Comparison of ENCODE assay signal across 9 cellular contexts in genomic region chr4:185128272-185129119, GRCh38. TPM values are rescaled to one million over a fixed set of nuclear protein-coding genes. Genes with fewer than 3 reads are reported as not detected.
DNase-seq lines count a peak whose midpoint lies in the region; ATAC-seq and TF ChIP-seq lines count a peak whose summit lies in the region.
"Had no signal": no experiment of that assay in that cellular context is flagged by ENCODE, and none has a peak within 500 bp of the region (broad histone marks: within the 10 kb centered on the region; RNA-seq: fewer than 3 reads in every experiment).

No MANE protein-coding gene starts in this region.

- H3K4me3 ChIP-seq in choroid plexus epithelial cell (ENCODE audit: low read depth, low read length) (peak overlapping the region; percentile 59), liver (ENCODE audit: low read depth in 1 of 3, low read length in 3 of 3) (peak overlapping the region; percentile 32 to 68 (median 59)), stomach smooth muscle (ENCODE audit: low read length in 2 of 2) (peak overlapping the region; percentile 70 to 82)

- peaks cover 1 to 19% (median 12%) of the 10 kb centered on the region in 4 donors for H3K4me1 ChIP-seq in liver (ENCODE audit: control insufficient read depth in 4 of 4, insufficient read depth in 4 of 4, low read length in 3 of 4)
- H3K4me1 ChIP-seq in stomach smooth muscle (ENCODE audit: control insufficient read depth, insufficient read depth, low read length): peaks cover 18% of the 10 kb centered on the region

- H3K27me3 ChIP-seq in liver (ENCODE audit: control insufficient read depth in 4 of 4, insufficient read depth in 4 of 4, low read length in 3 of 4): no peaks in the 10 kb centered on the region
- no peaks in the 10 kb centered on the region for H3K27me3 ChIP-seq in stomach smooth muscle (ENCODE audit: control insufficient read depth in 1 of 2, insufficient read depth in 2 of 2, low read length in 2 of 2)

- H3K27ac ChIP-seq in liver (ENCODE audit: low read depth in 1 of 2, low read length in 2 of 2) (peak overlapping the region in 1 of 2 donors; percentile 20), stomach smooth muscle (ENCODE audit: low read length) (peak overlapping the region; percentile 58)
- H3K27ac ChIP-seq: KMS-11 had no signal

- DNase-seq in COR-L47 (lab: John Stamatoyannopoulos, UW): peak; percentile 9
- DNase-seq in SW480 (ENCODE audit: low spot score): peak; percentile 23
- DNase-seq in choroid plexus epithelial cell (ENCODE audit: low read depth): peak; percentile 14
- DNase-seq in GDM1 (lab: John Stamatoyannopoulos, UW): no peak
- no peak for DNase-seq in HCEC 1CT

- WGBS in liver: 5% methylated on average over 74 of the region's 74 CpGs

- H3K36me3 ChIP-seq in liver (ENCODE audit: control insufficient read depth in 4 of 4, insufficient read depth in 3 of 4, low read depth in 1 of 4, low read length in 3 of 4) (no peaks in the 10 kb centered on the region), stomach smooth muscle (ENCODE audit: control insufficient read depth in 2 of 2, insufficient read depth in 2 of 2, low read length in 2 of 2) (no peaks in the 10 kb centered on the region)

- H3K9ac ChIP-seq in liver (ENCODE audit: low read depth in 1 of 2, low read length in 2 of 2): peak overlapping the region in 1 of 2 donors; percentile 38
- peak overlapping the region; percentile 41 to 64 for H3K9ac ChIP-seq in stomach smooth muscle (ENCODE audit: low read length in 2 of 2)
- H3K9ac ChIP-seq: KMS-11 had no signal

- no peak for TF ChIP-seq RAD21 in liver (IDR thresholded peaks at IDR 0.05)

- peak; percentile 66 for ATAC-seq in GM21515 (IDR thresholded peaks at IDR 0.05; ENCODE audit: unreplicated experiment)

- no peak for TF ChIP-seq CTCF in choroid plexus epithelial cell (conservative IDR thresholded peaks at IDR 0.05; ENCODE audit: low read depth, low read length)
- TF ChIP-seq CTCF in liver (IDR thresholded peaks at IDR 0.05; ENCODE audit: low read depth, low read length, missing input control): no peak

- H3K9me3 ChIP-seq in liver (ENCODE audit: control insufficient read depth in 4 of 4, low read length in 3 of 4) (no peaks in the 10 kb centered on the region), stomach smooth muscle (ENCODE audit: control insufficient read depth in 2 of 2, low read length in 2 of 2) (no peaks in the 10 kb centered on the region)

TF ChIP-seq in liver, 16 proteins besides CTCF, POLR2A, EP300 and RAD21:
- TF ChIP-seq ATF3 (IDR thresholded peaks at IDR 0.05): no peak
- TF ChIP-seq FOXA1 (IDR thresholded peaks at IDR 0.05): no peak

RNA-seq across cellular contexts. Expression of gene SLC25A4, which starts 14.6 kb away (rescaled TPM):
- total RNA-seq in liver: 10 to 100 TPM in 1 of 2 donors, 1 to 10 TPM in 1; 4.4 to 30.0 TPM
- polyA plus RNA-seq in liver: 10 to 100 TPM; 23.6 to 64.2 TPM

Comparison
In these comparisons a context has a peak if more than half of its experiments do, and no peak if none do; other contexts are left out.
1. DNase-seq: peak in COR-L47 (single experiment), SW480 (single experiment) and choroid plexus epithelial cell (single experiment); none in GDM1 (single experiment) and HCEC 1CT (single experiment).
2. Peak in every context shown above with its lines, with median percentiles within 50 percentile points of each other: H3K4me3 ChIP-seq.